9 cellular contexts compared by ENCODE assay signal in the genomic region with DNA sequence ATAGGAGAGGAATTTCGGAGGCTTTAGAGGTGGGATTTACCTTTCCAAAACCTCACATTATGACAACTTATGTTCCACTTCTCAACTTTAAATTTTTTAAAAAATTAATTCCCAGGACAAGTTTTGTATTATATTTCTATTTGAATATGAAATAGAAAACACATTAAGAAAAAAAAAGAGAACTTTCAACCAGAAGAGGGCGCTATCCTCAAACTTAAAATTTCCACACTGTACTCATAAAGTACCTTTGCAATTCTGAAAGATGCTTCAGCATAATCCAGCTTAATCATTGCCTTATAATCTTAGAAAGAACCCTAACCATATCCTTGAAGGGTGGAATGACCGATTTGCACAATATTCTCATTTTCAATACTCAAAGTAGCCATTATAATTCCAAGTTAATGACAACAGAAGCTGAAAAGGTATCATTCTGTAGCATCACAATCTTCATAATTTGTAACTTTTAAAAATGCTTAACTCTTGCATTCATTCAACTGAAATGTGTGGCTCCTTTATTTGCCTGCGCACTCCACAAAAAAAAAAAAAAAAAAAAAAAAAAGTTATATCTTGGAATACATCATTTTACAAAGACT.
DNase-seq lines count a peak whose midpoint lies in the region; ATAC-seq and TF ChIP-seq lines count a peak whose summit lies in the region.
"Had no signal": no experiment of that assay in that cellular context is flagged by ENCODE, and none has a peak within 500 bp of the region (broad histone marks: within the 10 kb centered on the region; RNA-seq: fewer than 3 reads in every experiment).

No MANE protein-coding gene starts in this region.

- H3K36me3 ChIP-seq in HEK293 (ENCODE audit: control insufficient read depth in 2 of 2, insufficient read depth in 1 of 2, low read length in 2 of 2) (no peaks in the 10 kb centered on the region), adipocyte (ENCODE audit: control insufficient read depth, insufficient read depth, low read length, severe bottlenecking) (no peaks in the 10 kb centered on the region), right lobe of liver (no peaks in the 10 kb centered on the region)

- CTCF ChIA-PET in HEK293 (lab: Yijun Ruan, JAX) = interaction anchor here (0.6 to 4.7 kb wide), 28 partner anchors 9 to 1188 kb away, joined by 3 to 73 read pairs (median 3); partner anchors contain the start of gene GBA3

- H3K27me3 ChIP-seq in adipocyte (replicated peaks; ENCODE audit: control insufficient read depth, insufficient read depth, low read length) (no peaks in the 10 kb centered on the region), right lobe of liver (no peaks in the 10 kb centered on the region)

- intact Hi-C loops in right lobe of liver (cut with DNase I) = loop anchor here in 1 of 2 donors (10.0 kb wide), 1 partner anchor 594 kb away; no protein-coding TSS in a partner anchor

- no peaks in the 10 kb centered on the region for H3K4me1 ChIP-seq in HEK293 (ENCODE audit: control insufficient read depth, insufficient read depth, low read length)
- H3K4me1 ChIP-seq in adipocyte (ENCODE audit: control insufficient read depth, insufficient read depth, low read length) = peaks cover 11% of the 10 kb centered on the region
- H3K4me1 ChIP-seq in right lobe of liver = no peaks in the 10 kb centered on the region

- H3K4me3 ChIP-seq in HEK293 (ENCODE audit: low read depth, low read length) (no peak overlapping the region), adipocyte (ENCODE audit: low read length) (no peak overlapping the region), right lobe of liver (no peak overlapping the region)

- POLR2A ChIA-PET in HEK293 (lab: Yijun Ruan, JAX) = no interaction called here

- H3K27ac ChIP-seq in C4-2B (no peak overlapping the region), HEK293 (ENCODE audit: extremely low read depth, low read depth, low read length) (no peak overlapping the region), right lobe of liver (no peak overlapping the region)

- DNase-seq in adipocyte (ENCODE audit: low read depth) = peak; percentile 80
- no peak for DNase-seq in right lobe of liver
- DNase-seq in activated T-cell treated with anti-CD3 and anti-CD28 coated beads, Interleukin-2, amount 50 U/mL, for 4 hours = no peak

- H3K4me3 Mint-ChIP-seq in activated T-cell treated with anti-CD3 and anti-CD28 coated beads, Interleukin-2, amount 50 U/mL, for 4 hours = no peak overlapping the region
- H3K4me3 Mint-ChIP-seq: dendritic cell treated with granulocyte-macrophage colony-stimulating factor and Interleukin-4, amounts not matched to agents 40 ng/mL and 50 ng/mL, for 4 days had no signal

- no peaks in the 10 kb centered on the region for H3K9me3 Mint-ChIP-seq in activated T-cell treated with anti-CD3 and anti-CD28 coated beads, Interleukin-2, amount 50 U/mL, for 4 hours
- H3K9me3 Mint-ChIP-seq: dendritic cell treated with granulocyte-macrophage colony-stimulating factor and Interleukin-4, amounts not matched to agents 40 ng/mL and 50 ng/mL, for 4 days had no signal

- no peaks in the 10 kb centered on the region for H3K4me1 Mint-ChIP-seq in activated T-cell treated with anti-CD3 and anti-CD28 coated beads, Interleukin-2, amount 50 U/mL, for 4 hours (ENCODE audit: low read depth)

- peak; percentile 48 for TF ChIP-seq CTCF in C4-2B (conservative IDR thresholded peaks at IDR 0.05)
- TF ChIP-seq CTCF in HEK293 (tag by site-specific recombination; IDR thresholded peaks at IDR 0.05) = no peak
- peak; percentile 20 to 57 (median 50) for TF ChIP-seq CTCF in right lobe of liver (IDR thresholded peaks at IDR 0.05)

- no peaks in the 10 kb centered on the region for H3K27me3 Mint-ChIP-seq in activated T-cell treated with anti-CD3 and anti-CD28 coated beads, Interleukin-2, amount 50 U/mL, for 4 hours (ENCODE audit: low read depth)
- H3K27me3 Mint-ChIP-seq: dendritic cell treated with granulocyte-macrophage colony-stimulating factor and Interleukin-4, amounts not matched to agents 40 ng/mL and 50 ng/mL, for 4 days had no signal

- no peaks in the 10 kb centered on the region for H3K9me3 ChIP-seq in HEK293 (ENCODE audit: control insufficient read depth, insufficient read depth, low read depth, low read length)
- H3K9me3 ChIP-seq in adipocyte (ENCODE audit: control insufficient read depth, low read length) = peaks cover 5% of the 10 kb centered on the region
- H3K9me3 ChIP-seq in right lobe of liver = no peaks in the 10 kb centered on the region

- H3K36me3 Mint-ChIP-seq in activated T-cell treated with anti-CD3 and anti-CD28 coated beads, Interleukin-2, amount 50 U/mL, for 4 hours (ENCODE audit: insufficient read depth) = no peaks in the 10 kb centered on the region

- no peak for TF ChIP-seq POLR2A in right lobe of liver (IDR thresholded peaks at IDR 0.05)

- ATAC-seq in right lobe of liver (no peak), esophagus mucosa (no peak), HG03521 (IDR thresholded peaks at IDR 0.05; ENCODE audit: unreplicated experiment) (no peak), GM21360 (IDR thresholded peaks at IDR 0.05; ENCODE audit: unreplicated experiment) (no peak)
- no peak for ATAC-seq in activated T-cell treated with anti-CD3 and anti-CD28 coated beads, Interleukin-2, amount 50 U/mL, for 4 hours

- WGBS in right lobe of liver (ENCODE audit: insufficient coverage, low coverage, low lambda C conversion rate, missing lambda C conversion rate) = 25% methylated on average over 4 of the region's 4 CpGs

- H3K9ac ChIP-seq in adipocyte (ENCODE audit: low read length) = peak overlapping the region; percentile 39

TF ChIP-seq in HEK293, 187 proteins besides CTCF, POLR2A, EP300 and RAD21:
- TF ChIP-seq SP3 (tag by site-specific recombination; IDR thresholded peaks at IDR 0.05) (no peak), ZNF654 (tag by site-specific recombination; IDR thresholded peaks at IDR 0.05; ENCODE audit: low read depth) (peak; percentile 62)
